Comparison of ENCODE assay signal across 8 cellular contexts in genomic region chr7:120987683-120988590, GRCh38. TPM values are rescaled to one million over a fixed set of nuclear protein-coding genes. Genes with fewer than 3 reads are reported as not detected.
DNase-seq lines count a peak whose midpoint lies in the region; ATAC-seq, FAIRE-seq and TF ChIP-seq lines count a peak whose summit lies in the region.

No MANE protein-coding gene starts in this region.

- no peaks in the 10 kb centered on the region for H3K9me1 ChIP-seq in keratinocyte (ENCODE audit: control insufficient read depth, extremely low read depth, insufficient read depth, low read length)

- peak overlapping the region; percentile 59 for H3K4me3 Mint-ChIP-seq in central memory CD8-positive, alpha-beta T cell

- DNase-seq in AG04450 (ENCODE audit: low read depth, low spot score) (peak; percentile 90), NCI-H226 (peak; percentile 83), keratinocyte (ENCODE audit: low read depth, low spot score) (peak; percentile 78)
- DNase-seq in activated CD4-positive, CD25-positive, alpha-beta regulatory T cell treated with anti-CD3 and anti-CD28 coated beads, Interleukin-2, amount 50 U/mL, for 16 hours (ENCODE audit: low read depth, low spot score), result peak; percentile 66
- DNase-seq in central memory CD8-positive, alpha-beta T cell (ENCODE audit: low spot score in 2 of 2), result peak; percentile 71
- DNase-seq in stimulated activated CD4-positive, alpha-beta T cell treated with anti-CD3 and anti-CD28 coated beads, Interleukin-12 subunit alpha, Interleukin-12 subunit beta, amount 100 ng/mL, for 4 hours, result peak; percentile 80

- no peaks in the 10 kb centered on the region for H3K36me3 ChIP-seq in keratinocyte (ENCODE audit: control insufficient read depth in 2 of 2, extremely low read depth in 1 of 2, insufficient read depth in 2 of 2, low read length in 2 of 2)

- H3K27ac Mint-ChIP-seq in central memory CD8-positive, alpha-beta T cell (ENCODE audit: low read depth), result no peak overlapping the region

- no peaks in the 10 kb centered on the region for H3K36me3 Mint-ChIP-seq in central memory CD8-positive, alpha-beta T cell (ENCODE audit: insufficient read depth)

- H3K9me3 ChIP-seq in AG04450 (ENCODE audit: control insufficient read depth, insufficient read depth, low read length) (no peaks in the 10 kb centered on the region), keratinocyte (ENCODE audit: control insufficient read depth, low read depth, low read length) (no peaks in the 10 kb centered on the region)

- peak; percentile 99 for TF ChIP-seq CTCF in AG04450 (IDR thresholded peaks at IDR 0.05; ENCODE audit: low read depth, low read length)
- peak; percentile 83 to 95 (median 93) for TF ChIP-seq CTCF in keratinocyte (optimal IDR thresholded peaks at IDR 0.05 in 1 of 3, IDR thresholded peaks at IDR 0.05 in 1 of 3, conservative IDR thresholded peaks at IDR 0.05 in 1 of 3; ENCODE audit: extremely low read depth in 1 of 3, insufficient read depth in 2 of 3, low read length in 3 of 3)

- dilution Hi-C loops in keratinocyte (cut with MboI; ENCODE audit: extremely low pct_ligation_motif_present, low sequenced_read_pairs), result no loop called here

- H3K9ac ChIP-seq in keratinocyte (ENCODE audit: control insufficient read depth, extremely low read depth, insufficient read depth, low read length), result no peak overlapping the region

- POLR2A ChIA-PET in AG04450 (lab: Yijun Ruan, JAX), result interaction anchor here (0.6 to 5.4 kb wide), 6 partner anchors 13 to 120 kb away, joined by 3 to 62 read pairs (median 4); no protein-coding TSS in a partner anchor

- H3K27me3 Mint-ChIP-seq in central memory CD8-positive, alpha-beta T cell, result peaks cover 87% of the 10 kb centered on the region

- H3K27ac ChIP-seq in AG04450 (ENCODE audit: low read depth, low read length) (peak overlapping the region; percentile 40), keratinocyte (ENCODE audit: control insufficient read depth, insufficient read depth, low read length) (no peak overlapping the region)

- no peaks in the 10 kb centered on the region for H3K79me2 ChIP-seq in keratinocyte (ENCODE audit: control insufficient read depth, insufficient read depth, low read length)

- peak; percentile 91 for FAIRE-seq in keratinocyte (lab: Jason Lieb, UNC)

- H3K27me3 ChIP-seq in AG04450 (ENCODE audit: control insufficient read depth, insufficient read depth, low read length), result no peaks in the 10 kb centered on the region
- H3K27me3 ChIP-seq in keratinocyte (ENCODE audit: control insufficient read depth, extremely low read depth, insufficient read depth, low read length), result no peaks in the 10 kb centered on the region

- H2AFZ ChIP-seq in keratinocyte (ENCODE audit: control insufficient read depth, low read length), result peak overlapping the region; percentile 55

- peak overlapping the region; percentile 76 for H3K4me3 ChIP-seq in AG04450 (ENCODE audit: low read depth, low read length)
- H3K4me3 ChIP-seq in keratinocyte (ENCODE audit: control insufficient read depth in 2 of 3, extremely low read depth in 1 of 3, insufficient read depth in 2 of 3, low read depth in 1 of 3, low read length in 3 of 3), result peak overlapping the region; percentile 18 to 71 (median 54)

- peaks cover 11% of the 10 kb centered on the region for H3K4me1 ChIP-seq in keratinocyte (ENCODE audit: control insufficient read depth, extremely low read depth, insufficient read depth, low read length)

- CTCF ChIA-PET in AG04450 (lab: Charles Lee), result interaction anchor here (0.6 to 8.9 kb wide), 56 partner anchors 8 to 364 kb away, joined by 3 to 178 read pairs (median 4); partner anchors contain the start of gene ING3

- peaks cover 19% of the 10 kb centered on the region for H3K4me1 Mint-ChIP-seq in central memory CD8-positive, alpha-beta T cell

- peak overlapping the region; percentile 92 for H3K4me2 ChIP-seq in keratinocyte (ENCODE audit: control insufficient read depth, extremely low read depth, insufficient read depth, low read depth, low read length)

- no peaks in the 10 kb centered on the region for H3K9me3 Mint-ChIP-seq in central memory CD8-positive, alpha-beta T cell

- ATAC-seq in GM18868 (IDR thresholded peaks at IDR 0.05; ENCODE audit: unreplicated experiment), result peak; percentile 94
- peak; percentile 92 for ATAC-seq in HG03135 (IDR thresholded peaks at IDR 0.05; ENCODE audit: unreplicated experiment)
- peak; percentile 95 for ATAC-seq in central memory CD8-positive, alpha-beta T cell (replicated peaks; ENCODE audit: extremely low read depth, poor library complexity, severe bottlenecking)

- H4K20me1 ChIP-seq in keratinocyte (ENCODE audit: control insufficient read depth, extremely low read depth, insufficient read depth, low read length), result no peaks in the 10 kb centered on the region

RNA-seq across cellular contexts. Expression of gene CPED1, which starts 0.6 kb away (rescaled TPM):
- 47.6 and 52.0 TPM in 2 replicates for polyA plus RNA-seq in AG04450 (2011; rRNA removed)
- 87.6 and 120 TPM in 2 replicates for polyA minus RNA-seq in AG04450 (2011; rRNA and poly(A)+ RNA removed)
- polyA plus RNA-seq in keratinocyte, result 0.62 to 1.1 TPM (median 0.72 TPM) in 3 replicates
- not detected for polyA plus RNA-seq in keratinocyte (2011; ENCODE audit: low read depth)
- 0.88 and 1.5 TPM in 2 replicates for polyA plus RNA-seq in keratinocyte (2011; cell fraction: cytosol; rRNA removed)
- polyA plus RNA-seq in keratinocyte (2011; cell fraction: nucleus; rRNA removed), result 0.99 and 1.1 TPM in 2 replicates
- polyA plus RNA-seq in keratinocyte (2012; ENCODE audit: low replicate concordance), result 0.11 and 0.78 TPM in 2 replicates
- polyA minus RNA-seq in keratinocyte, result 0.52 to 2.4 TPM (median 1.6 TPM) in 3 replicates
- polyA minus RNA-seq in keratinocyte (2011; cell fraction: cytosol; rRNA and poly(A)+ RNA removed), result 0.96 TPM
- polyA minus RNA-seq in keratinocyte (2011; cell fraction: nucleus; rRNA and poly(A)+ RNA removed), result 0.74 and 6.1 TPM in 2 replicates

RNA-seq across cellular contexts. Expression of gene ING3, which starts 37.4 kb away (rescaled TPM):
- polyA plus RNA-seq in AG04450 (2011; rRNA removed) (9.8 and 14.5 TPM in 2 replicates), keratinocyte (4.4 to 9.0 TPM (median 7.4 TPM) in 3 replicates)
- polyA minus RNA-seq in AG04450 (2011; rRNA and poly(A)+ RNA removed), result 6.3 and 10.1 TPM in 2 replicates
- polyA plus RNA-seq in keratinocyte (2011; ENCODE audit: low read depth), result 5.8 TPM
- polyA plus RNA-seq in keratinocyte (2011; cell fraction: cytosol; rRNA removed), result 2.7 and 6.5 TPM in 2 replicates
- 7.1 and 9.9 TPM in 2 replicates for polyA plus RNA-seq in keratinocyte (2011; cell fraction: nucleus; rRNA removed)
- 4.5 and 6.9 TPM in 2 replicates for polyA plus RNA-seq in keratinocyte (2012; ENCODE audit: low replicate concordance)
- polyA minus RNA-seq in keratinocyte, result 2.0 to 5.8 TPM (median 3.7 TPM) in 3 replicates
- 2.5 TPM for polyA minus RNA-seq in keratinocyte (2011; cell fraction: cytosol; rRNA and poly(A)+ RNA removed)
- 3.3 and 7.2 TPM in 2 replicates for polyA minus RNA-seq in keratinocyte (2011; cell fraction: nucleus; rRNA and poly(A)+ RNA removed)

Comparison
In these comparisons a context has a peak if more than half of its experiments do, and no peak if none do; other contexts are left out.
1. RNA of gene CPED1, which starts 0.6 kb away (polyA plus RNA-seq): 47.6 to 52.0 TPM in AG04450; 0.11 to 1.5 TPM in keratinocyte; every median in the first group is over 10 times any median in the second.
2. Peak in every context shown above with its lines, with median percentiles within 50 percentile points of each other: DNase-seq and ATAC-seq.